ENCODE assay signal across 2 cellular contexts in the genomic region with DNA sequence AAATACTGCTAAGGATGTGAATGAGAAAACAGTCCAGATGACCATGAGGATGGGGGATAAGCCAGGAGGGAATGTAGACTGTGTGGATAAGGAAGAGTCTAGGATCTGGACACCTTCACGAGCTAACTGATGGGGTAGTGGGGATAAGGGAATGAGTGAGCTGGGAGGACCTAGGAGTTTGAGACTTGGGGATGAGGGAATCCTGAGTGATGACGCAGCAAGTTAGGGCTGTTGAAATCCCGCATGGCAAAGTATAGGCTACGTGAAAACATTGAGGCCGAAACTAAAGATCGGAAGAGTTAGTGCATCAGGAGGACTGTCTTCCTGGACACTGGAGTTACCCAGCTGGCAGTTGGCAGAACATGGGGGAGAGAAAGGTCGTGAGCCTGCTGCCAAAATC.
TF ChIP-seq lines count a peak whose summit lies in the region.

No MANE protein-coding gene starts in this region.

TF ChIP-seq in IMR-90, 13 proteins besides CTCF, POLR2A, EP300 and RAD21:
- TF ChIP-seq RFX5 (IDR thresholded peaks at IDR 0.05; ENCODE audit: low read depth, low read length): no peak
- TF ChIP-seq RCOR1 (IDR thresholded peaks at IDR 0.05; ENCODE audit: insufficient replicate concordance, low read length): no peak
- no peak for TF ChIP-seq MAFK (IDR thresholded peaks at IDR 0.05; ENCODE audit: low read depth, low read length)
- TF ChIP-seq, protein P1, sequence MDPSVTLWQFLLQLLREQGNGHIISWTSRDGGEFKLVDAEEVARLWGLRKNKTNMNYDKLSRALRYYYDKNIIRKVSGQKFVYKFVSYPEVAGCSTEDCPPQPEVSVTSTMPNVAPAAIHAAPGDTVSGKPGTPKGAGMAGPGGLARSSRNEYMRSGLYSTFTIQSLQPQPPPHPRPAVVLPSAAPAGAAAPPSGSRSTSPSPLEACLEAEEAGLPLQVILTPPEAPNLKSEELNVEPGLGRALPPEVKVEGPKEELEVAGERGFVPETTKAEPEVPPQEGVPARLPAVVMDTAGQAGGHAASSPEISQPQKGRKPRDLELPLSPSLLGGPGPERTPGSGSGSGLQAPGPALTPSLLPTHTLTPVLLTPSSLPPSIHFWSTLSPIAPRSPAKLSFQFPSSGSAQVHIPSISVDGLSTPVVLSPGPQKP (IDR thresholded peaks at IDR 0.05; ENCODE audit: borderline replicate concordance, low read depth, low read length): no peak

TF ChIP-seq in H1, 55 proteins besides CTCF, POLR2A, EP300 and RAD21:
- TF ChIP-seq JUND (IDR thresholded peaks at IDR 0.05; ENCODE audit: low read length) (no peak), CBX8 (IDR thresholded peaks at IDR 0.05; ENCODE audit: borderline replicate concordance, low read depth, low read length) (no peak), ASH2L (IDR thresholded peaks at IDR 0.05; ENCODE audit: low read length) (no peak)
